13 cellular contexts compared by ENCODE assay signal in the genomic region with DNA sequence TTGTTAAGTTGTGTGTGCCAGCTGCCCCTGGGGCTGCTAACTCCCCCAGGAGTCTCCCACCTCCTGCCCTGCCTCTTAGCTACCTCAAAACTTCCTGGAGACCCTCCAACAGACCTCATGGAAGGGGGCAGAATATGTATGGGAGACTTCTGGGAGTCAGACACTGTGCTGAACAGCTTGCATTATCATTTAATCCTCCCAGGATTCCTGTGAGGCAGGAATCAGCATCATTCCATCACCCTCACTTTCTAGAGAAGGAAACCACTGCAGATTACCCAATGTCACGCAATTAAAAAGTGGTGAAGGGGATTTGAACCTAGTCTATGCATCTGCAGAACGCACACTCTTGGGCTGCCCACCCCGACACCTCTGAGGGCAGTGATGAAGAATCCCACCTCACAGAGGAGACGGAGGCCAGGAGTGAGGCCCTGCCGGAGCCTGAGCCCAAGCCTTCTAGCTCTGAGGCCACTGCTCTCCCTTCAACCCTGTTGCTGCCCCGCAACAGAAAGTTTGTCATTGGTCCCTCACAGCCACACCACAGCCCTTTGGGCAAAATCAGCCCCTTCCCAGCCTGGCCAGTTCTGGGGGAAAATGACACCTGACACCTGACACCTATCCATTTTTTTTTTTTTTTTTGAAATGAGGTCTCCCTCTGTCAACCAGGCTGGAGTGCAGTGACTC. TPM values are rescaled to one million over a fixed set of nuclear protein-coding genes. Genes with fewer than 3 reads are reported as not detected.
DNase-seq lines count a peak whose midpoint lies in the region; ATAC-seq and TF ChIP-seq lines count a peak whose summit lies in the region.
"Had no signal": no experiment of that assay in that cellular context is flagged by ENCODE, and none has a peak within 500 bp of the region (broad histone marks: within the 10 kb centered on the region; RNA-seq: fewer than 3 reads in every experiment).

No MANE protein-coding gene starts in this region.

- TF ChIP-seq CTCF in right atrium auricular region (IDR thresholded peaks at IDR 0.05) (no peak), foreskin fibroblast (IDR thresholded peaks at IDR 0.05; ENCODE audit: low read depth, low read length) (no peak), parathyroid adenoma (IDR thresholded peaks at IDR 0.05) (no peak)

- no peak overlapping the region for H2AFZ ChIP-seq in parathyroid adenoma

- no peak overlapping the region for H3K4me3 Mint-ChIP-seq in T-helper 17 cell
- H3K4me3 Mint-ChIP-seq: stimulated activated effector memory CD8-positive, alpha-beta T cell treated with anti-CD3 and anti-CD28 coated beads, Interleukin-12 subunit alpha, Interleukin-12 subunit beta, amount 100 ng/mL, for 72 hours had no signal

- H3K36me3 Mint-ChIP-seq in T-helper 17 cell (ENCODE audit: low read depth), result no peaks in the 10 kb centered on the region
- H3K36me3 Mint-ChIP-seq: stimulated activated effector memory CD8-positive, alpha-beta T cell treated with anti-CD3 and anti-CD28 coated beads, Interleukin-12 subunit alpha, Interleukin-12 subunit beta, amount 100 ng/mL, for 72 hours had no signal

- peak overlapping the region; percentile 64 to 73 for H3K27ac ChIP-seq in right atrium auricular region
- no peak overlapping the region for H3K27ac ChIP-seq in parathyroid adenoma
- H3K27ac ChIP-seq in aorta (ENCODE audit: low read depth in 1 of 2, low read length in 2 of 2), result peak overlapping the region; percentile 95 to 98

- peak overlapping the region; percentile 40 to 50 for H3K4me3 ChIP-seq in right atrium auricular region
- H3K4me3 ChIP-seq in foreskin fibroblast (ENCODE audit: low read depth in 1 of 2, low read length in 2 of 2), result peak overlapping the region; percentile 94 to 100
- peak overlapping the region; percentile 2 for H3K4me3 ChIP-seq in parathyroid adenoma (ENCODE audit: low read depth, low read length)
- peak overlapping the region; percentile 89 to 97 for H3K4me3 ChIP-seq in aorta (ENCODE audit: low read length in 2 of 2)

- H3K4me1 Mint-ChIP-seq in T-helper 17 cell, result no peaks in the 10 kb centered on the region
- H3K4me1 Mint-ChIP-seq: stimulated activated effector memory CD8-positive, alpha-beta T cell treated with anti-CD3 and anti-CD28 coated beads, Interleukin-12 subunit alpha, Interleukin-12 subunit beta, amount 100 ng/mL, for 72 hours had no signal

- H3K4me2 ChIP-seq in parathyroid adenoma (ENCODE audit: low read length), result no peak overlapping the region

- 2 to 6% methylated on average over 6 of the region's 6 CpGs for WGBS in aorta, 2 donors

- H3K9ac ChIP-seq in parathyroid adenoma, result no peak overlapping the region

- H3K4me1 ChIP-seq in right atrium auricular region (peaks cover 4 to 47% of the 10 kb centered on the region in 2 donors), parathyroid adenoma (no peaks in the 10 kb centered on the region), aorta (ENCODE audit: control insufficient read depth in 1 of 2, insufficient read depth in 2 of 2, low read length in 2 of 2) (no peaks in the 10 kb centered on the region)

- no peak overlapping the region for H3K27ac Mint-ChIP-seq in T-helper 17 cell
- H3K27ac Mint-ChIP-seq: stimulated activated effector memory CD8-positive, alpha-beta T cell treated with anti-CD3 and anti-CD28 coated beads, Interleukin-12 subunit alpha, Interleukin-12 subunit beta, amount 100 ng/mL, for 72 hours had no signal

- no peak for DNase-seq in right atrium auricular region (ENCODE audit: low spot score)
- no peak for DNase-seq in cardiac septum (ENCODE audit: low spot score)
- no peak for DNase-seq in foreskin fibroblast
- DNase-seq in aorta, result peak; percentile 48 to 77
- no peak for DNase-seq in T-helper 17 cell
- no peak for DNase-seq in sciatic nerve (ENCODE audit: low spot score)
- DNase-seq: activated CD4-positive, alpha-beta T cell treated with anti-CD3 and anti-CD28 coated beads for 48 hours; glutamatergic neuron; NCI-H1417 had no signal

- H3K9me3 ChIP-seq in right atrium auricular region (no peaks in the 10 kb centered on the region), parathyroid adenoma (ENCODE audit: control insufficient read depth, low read length) (no peaks in the 10 kb centered on the region), aorta (ENCODE audit: control insufficient read depth, low read length) (no peaks in the 10 kb centered on the region), T-helper 17 cell (ENCODE audit: control insufficient read depth, low read length, poor library complexity, severe bottlenecking) (no peaks in the 10 kb centered on the region)

- H3K27me3 ChIP-seq in right atrium auricular region, result no peaks in the 10 kb centered on the region
- H3K27me3 ChIP-seq in parathyroid adenoma (ENCODE audit: control insufficient read depth, insufficient read depth, low read length), result no peaks in the 10 kb centered on the region
- H3K27me3 ChIP-seq in aorta (ENCODE audit: control insufficient read depth in 1 of 2, insufficient read depth in 2 of 2, low read length in 1 of 2), result no peaks in the 10 kb centered on the region

- H3K27me3 Mint-ChIP-seq in T-helper 17 cell, result peaks cover 25% of the 10 kb centered on the region

- intact Hi-C loops in cardiac septum (cut with DNase I) (no loop called here), aorta (cut with DNase I) (no loop called here), sciatic nerve (cut with DNase I) (no loop called here)

- H3K79me2 ChIP-seq in parathyroid adenoma, result no peaks in the 10 kb centered on the region

- H3K36me3 ChIP-seq in right atrium auricular region, result peaks cover 5% of the 10 kb centered on the region
- no peaks in the 10 kb centered on the region for H3K36me3 ChIP-seq in parathyroid adenoma (ENCODE audit: control insufficient read depth, insufficient read depth, low read length)
- peaks cover 0 to 41% of the 10 kb centered on the region in 2 donors for H3K36me3 ChIP-seq in aorta (ENCODE audit: control insufficient read depth in 1 of 2, insufficient read depth in 2 of 2, low read length in 1 of 2)

- ATAC-seq in aorta (ENCODE audit: low FRiP score), result no peak
- no peak for ATAC-seq in GM18861 (IDR thresholded peaks at IDR 0.05; ENCODE audit: unreplicated experiment)
- no peak for ATAC-seq in T-helper 17 cell
- ATAC-seq in sciatic nerve, result no peak
- ATAC-seq: stimulated activated effector memory CD8-positive, alpha-beta T cell treated with anti-CD3 and anti-CD28 coated beads, Interleukin-12 subunit alpha, Interleukin-12 subunit beta, amount 100 ng/mL, for 72 hours had no signal

RNA-seq across cellular contexts. Expression of a gene that starts 30.3 kb away (rescaled TPM):
- total RNA-seq in right atrium auricular region (1 to 10 TPM in 1 of 2 donors, under 1 TPM in 1; 0.83 to 2.9 TPM), cardiac septum (not detected), aorta (10 to 100 TPM in 1 of 2 donors, 1 to 10 TPM in 1; 2.8 to 18.0 TPM), T-helper 17 cell (not detected), sciatic nerve (51.7 TPM)
- 1 to 10 TPM; 7.6 to 9.0 TPM for polyA plus RNA-seq in aorta
- total RNA-seq: HT-29 had no signal

RNA-seq across cellular contexts. Expression of a gene that starts 51.6 kb away (rescaled TPM):
- 1 to 10 TPM; 4.0 to 5.6 TPM for total RNA-seq in right atrium auricular region
- total RNA-seq in cardiac septum, result 4.3 TPM
- 1 to 10 TPM; 3.1 to 9.2 TPM for total RNA-seq in aorta
- polyA plus RNA-seq in aorta, result 1 to 10 TPM; 3.1 to 5.3 TPM
- 10 to 100 TPM; 33.1 to 35.0 TPM for total RNA-seq in T-helper 17 cell
- 10.8 TPM for total RNA-seq in sciatic nerve

Comparison
In these comparisons a context has a peak if more than half of its experiments do, and no peak if none do; other contexts are left out.
1. DNase-seq: peak in aorta (2 of 2); none in right atrium auricular region (single experiment), cardiac septum (single experiment), foreskin fibroblast (0 of 2), T-helper 17 cell (0 of 3) and sciatic nerve (single experiment).
2. H3K4me3 ChIP-seq: peak in every context shown above with its lines; median percentile 97 in foreskin fibroblast; 93 in aorta; 45 in right atrium auricular region; 2 in parathyroid adenoma.